In the genomic region with DNA sequence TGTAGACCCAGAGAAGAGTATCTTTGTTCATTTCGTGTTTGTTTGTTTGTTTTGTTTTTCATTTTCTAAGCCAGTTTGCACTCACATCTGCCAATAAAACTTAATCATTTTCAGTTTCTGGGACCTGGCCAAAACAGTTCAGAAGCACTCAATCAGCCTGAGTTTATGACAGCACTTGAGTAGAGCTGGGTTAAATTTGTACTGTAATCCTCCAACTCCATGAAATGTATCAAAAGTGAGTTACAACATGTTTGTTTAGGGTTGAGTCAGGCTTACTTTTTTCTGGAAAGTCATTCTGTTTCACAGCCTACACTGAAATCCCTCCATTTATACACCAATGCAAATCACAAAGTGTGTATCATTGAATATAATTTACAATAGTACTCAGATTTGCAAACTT, we compare ENCODE assay signal across 19 cellular contexts.
DNase-seq lines count a peak whose midpoint lies in the region; ATAC-seq and TF ChIP-seq lines count a peak whose summit lies in the region.
"Had no signal": no experiment of that assay in that cellular context is flagged by ENCODE, and none has a peak within 500 bp of the region (broad histone marks: within the 10 kb centered on the region; RNA-seq: fewer than 3 reads in every experiment).

No MANE protein-coding gene starts in this region.

- H3K4me3 ChIP-seq in SK-N-SH (ENCODE audit: low read depth in 2 of 2, low read length in 1 of 2) (no peak overlapping the region), retinal pigment epithelial cell (ENCODE audit: low read length) (no peak overlapping the region), osteoblast (ENCODE audit: insufficient read depth, low read length) (no peak overlapping the region)
- H3K4me3 ChIP-seq: GM12878, GM23338 had no signal

- H3K9ac ChIP-seq in SK-N-SH: no peak overlapping the region

- TF ChIP-seq CTCF in SK-N-SH (IDR thresholded peaks at IDR 0.05): no peak
- TF ChIP-seq CTCF in retinal pigment epithelial cell (conservative IDR thresholded peaks at IDR 0.05; ENCODE audit: low read depth, low read length): no peak
- no peak for TF ChIP-seq CTCF in osteoblast (IDR thresholded peaks at IDR 0.05; ENCODE audit: extremely low read depth, low read depth, low read length)

- no peak overlapping the region for H3K27ac ChIP-seq in SK-N-SH (ENCODE audit: low read depth in 2 of 2, low read length in 1 of 2)
- no peak overlapping the region for H3K27ac ChIP-seq in osteoblast (ENCODE audit: low read depth, low read length)

- H4K20me1 ChIP-seq in SK-N-SH (ENCODE audit: insufficient read depth) (no peaks in the 10 kb centered on the region), osteoblast (ENCODE audit: insufficient read depth, low read length) (no peaks in the 10 kb centered on the region)

- H3K27me3 ChIP-seq in SK-N-SH (ENCODE audit: insufficient read depth) (no peaks in the 10 kb centered on the region), osteoblast (ENCODE audit: insufficient read depth, low read length) (no peaks in the 10 kb centered on the region)

- H3K79me2 ChIP-seq in SK-N-SH (ENCODE audit: insufficient read depth): no peaks in the 10 kb centered on the region
- H3K79me2 ChIP-seq in osteoblast (ENCODE audit: insufficient read depth, low read length): no peaks in the 10 kb centered on the region

- ATAC-seq in SK-N-SH treated with all-trans-retinoic acid at 6 μM for 48 hours: no peak
- ATAC-seq: GM12878, GM23338 had no signal

- CTCF ChIA-PET in SK-N-SH (lab: Yijun Ruan, JAX): no interaction called here

- WGBS in SK-N-SH (ENCODE audit: low lambda C conversion rate): 0% methylated on average over 1 of the region's 1 CpG

- POLR2A ChIA-PET in SK-N-SH (lab: Yijun Ruan, JAX): no interaction called here

- H3F3A ChIP-seq in SK-N-SH (replicated peaks; ENCODE audit: insufficient read depth): no peaks in the 10 kb centered on the region

- H3K36me3 ChIP-seq in SK-N-SH (replicated peaks in 1 of 2; ENCODE audit: control insufficient read depth in 1 of 2, insufficient read depth in 2 of 2, low read length in 1 of 2) (no peaks in the 10 kb centered on the region), osteoblast (ENCODE audit: insufficient read depth, low read length) (no peaks in the 10 kb centered on the region)

- DNase-seq in SK-N-SH (peak; percentile 1), HPDE6-E6E7 (ENCODE audit: extremely low spot score) (peak; percentile 3), RKO (ENCODE audit: low spot score) (peak; percentile 13), retinal pigment epithelial cell (ENCODE audit: low read depth) (peak; percentile 3), osteoblast (ENCODE audit: insufficient read length, low spot score, missing footprints) (no peak), dedifferentiated amniotic fluid mesenchymal stem cell (ENCODE audit: extremely low spot score) (no peak)
- DNase-seq: C1 segment of cervical spinal cord; CD8-positive, alpha-beta memory T cell; KG1; NCI-H1048; NCI-H146; NCI-H2227 treated with DMSO at 0.1 percent for 48 hours; NCI-H524; SHP77 treated with DMSO at 0.1 percent for 48 hours; T-helper 1 cell; T-helper 9 cell had no signal

- H3K4me2 ChIP-seq in SK-N-SH (no peak overlapping the region), osteoblast (ENCODE audit: insufficient read depth, low read length) (no peak overlapping the region)
- H3K4me2 ChIP-seq: GM23338 had no signal

- no peaks in the 10 kb centered on the region for H3K9me3 ChIP-seq in SK-N-SH
- no peaks in the 10 kb centered on the region for H3K9me3 ChIP-seq in osteoblast (ENCODE audit: low read depth, low read length)

- H3K4me1 ChIP-seq in SK-N-SH (ENCODE audit: control insufficient read depth in 1 of 2, insufficient read depth in 2 of 2, low read depth in 1 of 2, low read length in 1 of 2) (no peaks in the 10 kb centered on the region), osteoblast (ENCODE audit: insufficient read depth, low read length) (no peaks in the 10 kb centered on the region)

- no peak for TF ChIP-seq EP300 in SK-N-SH (IDR thresholded peaks at IDR 0.05; ENCODE audit: borderline replicate concordance in 1 of 2, low read depth in 1 of 2, low read length in 1 of 2)

- H2AFZ ChIP-seq in SK-N-SH (ENCODE audit: low read depth) (no peak overlapping the region), osteoblast (ENCODE audit: low read length) (no peak overlapping the region)
- H2AFZ ChIP-seq: GM23338 had no signal

- no peak for TF ChIP-seq RAD21 in SK-N-SH (IDR thresholded peaks at IDR 0.05; ENCODE audit: low read length)

- H3K9me2 ChIP-seq in SK-N-SH: no peaks in the 10 kb centered on the region; the same call in 1 of the 2 replicates

TF ChIP-seq in SK-N-SH, 30 proteins besides CTCF, POLR2A, EP300 and RAD21 (continues in another document):
- TF ChIP-seq FOSL2 (IDR thresholded peaks at IDR 0.05; ENCODE audit: borderline replicate concordance, low read depth) (no peak), MEF2A (IDR thresholded peaks at IDR 0.05; ENCODE audit: borderline replicate concordance, low read depth) (no peak), RCOR1 (IDR thresholded peaks at IDR 0.05; ENCODE audit: low read length) (no peak), YY1 (IDR thresholded peaks at IDR 0.05; ENCODE audit: low read depth) (no peak), NRF1 (IDR thresholded peaks at IDR 0.05; ENCODE audit: low read depth, low read length) (no peak), CHD2 (IDR thresholded peaks at IDR 0.05; ENCODE audit: low read length, partially characterized antibody) (no peak), TAF1 (IDR thresholded peaks at IDR 0.05; ENCODE audit: borderline replicate concordance, low read depth, low read length) (no peak), JUND (IDR thresholded peaks at IDR 0.05) (no peak), POLR2AphosphoS5 (IDR thresholded peaks at IDR 0.05; ENCODE audit: low read depth, low read length) (no peak)
- TF ChIP-seq, protein P1, sequence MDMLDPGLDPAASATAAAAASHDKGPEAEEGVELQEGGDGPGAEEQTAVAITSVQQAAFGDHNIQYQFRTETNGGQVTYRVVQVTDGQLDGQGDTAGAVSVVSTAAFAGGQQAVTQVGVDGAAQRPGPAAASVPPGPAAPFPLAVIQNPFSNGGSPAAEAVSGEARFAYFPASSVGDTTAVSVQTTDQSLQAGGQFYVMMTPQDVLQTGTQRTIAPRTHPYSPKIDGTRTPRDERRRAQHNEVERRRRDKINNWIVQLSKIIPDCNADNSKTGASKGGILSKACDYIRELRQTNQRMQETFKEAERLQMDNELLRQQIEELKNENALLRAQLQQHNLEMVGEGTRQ (IDR thresholded peaks at IDR 0.05; ENCODE audit: borderline replicate concordance, low read depth, low read length): no peak
- TF ChIP-seq, protein P2, sequence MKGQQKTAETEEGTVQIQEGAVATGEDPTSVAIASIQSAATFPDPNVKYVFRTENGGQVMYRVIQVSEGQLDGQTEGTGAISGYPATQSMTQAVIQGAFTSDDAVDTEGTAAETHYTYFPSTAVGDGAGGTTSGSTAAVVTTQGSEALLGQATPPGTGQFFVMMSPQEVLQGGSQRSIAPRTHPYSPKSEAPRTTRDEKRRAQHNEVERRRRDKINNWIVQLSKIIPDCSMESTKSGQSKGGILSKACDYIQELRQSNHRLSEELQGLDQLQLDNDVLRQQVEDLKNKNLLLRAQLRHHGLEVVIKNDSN (IDR thresholded peaks at IDR 0.05; ENCODE audit: borderline replicate concordance, low read depth): no peak

TF ChIP-seq in SK-N-SH treated with all-trans-retinoic acid at 6 μM for 48 hours, 23 proteins besides CTCF, POLR2A, EP300 and RAD21:
- TF ChIP-seq SNAI2 (CRISPR knock-in tag; IDR thresholded peaks at IDR 0.05) (no peak), ZC3H10 (CRISPR knock-in tag; IDR thresholded peaks at IDR 0.05) (no peak), PPARA (CRISPR knock-in tag; IDR thresholded peaks at IDR 0.05; ENCODE audit: borderline replicate concordance) (no peak), RARB (CRISPR knock-in tag; IDR thresholded peaks at IDR 0.05) (no peak), GLIS3 (CRISPR knock-in tag; IDR thresholded peaks at IDR 0.05) (no peak), ZFP3 (CRISPR knock-in tag; IDR thresholded peaks at IDR 0.05) (no peak)
- TF ChIP-seq, protein P3, sequence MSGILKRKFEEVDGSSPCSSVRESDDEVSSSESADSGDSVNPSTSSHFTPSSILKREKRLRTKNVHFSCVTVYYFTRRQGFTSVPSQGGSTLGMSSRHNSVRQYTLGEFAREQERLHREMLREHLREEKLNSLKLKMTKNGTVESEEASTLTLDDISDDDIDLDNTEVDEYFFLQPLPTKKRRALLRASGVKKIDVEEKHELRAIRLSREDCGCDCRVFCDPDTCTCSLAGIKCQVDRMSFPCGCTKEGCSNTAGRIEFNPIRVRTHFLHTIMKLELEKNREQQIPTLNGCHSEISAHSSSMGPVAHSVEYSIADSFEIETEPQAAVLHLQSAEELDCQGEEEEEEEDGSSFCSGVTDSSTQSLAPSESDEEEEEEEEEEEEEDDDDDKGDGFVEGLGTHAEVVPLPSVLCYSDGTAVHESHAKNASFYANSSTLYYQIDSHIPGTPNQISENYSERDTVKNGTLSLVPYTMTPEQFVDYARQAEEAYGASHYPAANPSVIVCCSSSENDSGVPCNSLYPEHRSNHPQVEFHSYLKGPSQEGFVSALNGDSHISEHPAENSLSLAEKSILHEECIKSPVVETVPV (CRISPR knock-in tag; IDR thresholded peaks at IDR 0.05): no peak

Comparison
In these comparisons a context has a peak if more than half of its experiments do, and no peak if none do; other contexts are left out.
1. DNase-seq: peak in SK-N-SH (single experiment), HPDE6-E6E7 (single experiment), RKO (single experiment) and retinal pigment epithelial cell (single experiment); none in osteoblast (single experiment) and dedifferentiated amniotic fluid mesenchymal stem cell (single experiment).